9 cellular contexts compared by ENCODE assay signal in the genomic region with DNA sequence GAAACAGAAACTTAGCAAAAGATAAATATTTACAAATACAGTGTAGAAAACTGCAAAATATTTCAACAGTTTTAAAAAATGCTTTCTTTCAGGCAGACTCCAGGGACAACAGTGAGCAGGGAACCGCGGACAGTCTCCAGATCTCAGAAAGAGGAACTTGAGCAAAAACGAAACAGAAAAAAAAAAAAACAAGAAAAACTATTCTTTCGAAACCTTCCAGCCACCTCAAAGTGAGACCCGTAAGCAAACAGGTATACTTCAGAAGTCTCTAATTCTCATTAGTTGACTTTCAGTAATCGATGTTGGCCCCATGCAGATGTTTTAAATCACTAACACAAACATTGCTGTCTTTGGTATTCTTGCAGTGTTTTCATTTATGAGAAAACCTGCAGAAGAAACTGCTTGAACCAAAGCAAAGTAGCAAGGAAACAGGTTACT. TPM values are rescaled to one million over a fixed set of nuclear protein-coding genes. Genes with fewer than 3 reads are reported as not detected.
DNase-seq lines count a peak whose midpoint lies in the region; ATAC-seq and TF ChIP-seq lines count a peak whose summit lies in the region.
"Had no signal": no experiment of that assay in that cellular context is flagged by ENCODE, and none has a peak within 500 bp of the region (broad histone marks: within the 10 kb centered on the region; RNA-seq: fewer than 3 reads in every experiment).

No MANE protein-coding gene starts in this region.

- peak overlapping the region in 1 of 10 experiments; percentile 23; a peak in 3 of 20 replicates for H3K4me3 ChIP-seq in BLaER1 treated with 17β-estradiol and CSF1 and Interleukin-3, amounts not matched to agents 10 nM and 100 nM
- H3K4me3 ChIP-seq in right atrium auricular region, result no peak overlapping the region
- H3K4me3 ChIP-seq: heart right ventricle had no signal

- H3K36me3 ChIP-seq in BLaER1 treated with 17β-estradiol and CSF1 and Interleukin-3, amounts not matched to agents 10 nM and 100 nM, result no peaks in the 10 kb centered on the region
- H3K36me3 ChIP-seq in right atrium auricular region, result no peaks in the 10 kb centered on the region
- H3K36me3 ChIP-seq: heart right ventricle had no signal

- DNase-seq in activated CD8-positive, alpha-beta memory T cell treated with anti-CD3 and anti-CD28 coated beads, Interleukin-2, amount 50 U/mL, for 48 hours, result peak; percentile 47
- DNase-seq in NCI-H510A (lab: John Stamatoyannopoulos, UW), result no peak
- DNase-seq in SW480 (ENCODE audit: low spot score), result no peak
- DNase-seq in right atrium auricular region (ENCODE audit: low spot score), result no peak
- no peak for DNase-seq in pons (ENCODE audit: low spot score)
- DNase-seq: heart right ventricle had no signal

- H3K4me1 ChIP-seq in BLaER1 treated with 17β-estradiol and CSF1 and Interleukin-3, amounts not matched to agents 10 nM and 100 nM, result peaks cover 62 to 74% (median 69%) of the 10 kb centered on the region in 10 experiments
- H3K4me1 ChIP-seq in right atrium auricular region, result no peaks in the 10 kb centered on the region

- no peaks in the 10 kb centered on the region for H4K20me1 ChIP-seq in BLaER1 treated with 17β-estradiol and CSF1 and Interleukin-3, amounts not matched to agents 10 nM and 100 nM

- no peaks in the 10 kb centered on the region for H3K27me3 ChIP-seq in BLaER1 treated with 17β-estradiol and CSF1 and Interleukin-3, amounts not matched to agents 10 nM and 100 nM
- H3K27me3 ChIP-seq in right atrium auricular region, result no peaks in the 10 kb centered on the region

- no peaks in the 10 kb centered on the region for H3K9me3 ChIP-seq in BLaER1 treated with 17β-estradiol and CSF1 and Interleukin-3, amounts not matched to agents 10 nM and 100 nM (replicated peaks in 1 of 11)
- H3K9me3 ChIP-seq in right atrium auricular region, result no peaks in the 10 kb centered on the region
- H3K9me3 ChIP-seq: heart right ventricle had no signal

- H3K9ac ChIP-seq in BLaER1 treated with 17β-estradiol and CSF1 and Interleukin-3, amounts not matched to agents 10 nM and 100 nM, result peak overlapping the region in 7 of 11 experiments; percentile 0 to 35 (median 12); a peak in 5 of 22 replicates

- peak overlapping the region in 10 of 11 experiments; percentile 6 to 68 (median 50); a peak in 15 of 22 replicates for H3K27ac ChIP-seq in BLaER1 treated with 17β-estradiol and CSF1 and Interleukin-3, amounts not matched to agents 10 nM and 100 nM
- no peak overlapping the region for H3K27ac ChIP-seq in right atrium auricular region

- TF ChIP-seq CTCF in right atrium auricular region (IDR thresholded peaks at IDR 0.05), result no peak

- peak overlapping the region; percentile 61 to 78 (median 74) for H3K4me2 ChIP-seq in BLaER1 treated with 17β-estradiol and CSF1 and Interleukin-3, amounts not matched to agents 10 nM and 100 nM

- peak; percentile 76 for ATAC-seq in GM19043 (IDR thresholded peaks at IDR 0.05; ENCODE audit: low read depth, unreplicated experiment)
- peak; percentile 61 for ATAC-seq in HG03439 (IDR thresholded peaks at IDR 0.05; ENCODE audit: unreplicated experiment)

RNA-seq across cellular contexts. Expression of a gene that starts 15.7 kb away (rescaled TPM):
- total RNA-seq in right atrium auricular region, result not detected
- total RNA-seq: heart right ventricle had no signal

RNA-seq across cellular contexts. Expression of a gene that starts 22.4 kb away (rescaled TPM):
- total RNA-seq in right atrium auricular region, result 1 to 10 TPM in 1 of 2 donors, under 1 TPM in 1; 0.90 to 1.3 TPM

RNA-seq across cellular contexts. Expression of a gene that starts 59.4 kb away (rescaled TPM):
- total RNA-seq in right atrium auricular region, result under 1 TPM in 1 of 2 donors, not detected in 1; 0.52 TPM

Comparison
In these comparisons a context has a peak if more than half of its experiments do, and no peak if none do; other contexts are left out.
1. H3K27ac ChIP-seq: peak in BLaER1 treated with 17β-estradiol and CSF1 and Interleukin-3, amounts not matched to agents 10 nM and 100 nM (10 of 11); none in right atrium auricular region (0 of 2).